Comparison of ENCODE assay signal across 9 cellular contexts in the genomic region with DNA sequence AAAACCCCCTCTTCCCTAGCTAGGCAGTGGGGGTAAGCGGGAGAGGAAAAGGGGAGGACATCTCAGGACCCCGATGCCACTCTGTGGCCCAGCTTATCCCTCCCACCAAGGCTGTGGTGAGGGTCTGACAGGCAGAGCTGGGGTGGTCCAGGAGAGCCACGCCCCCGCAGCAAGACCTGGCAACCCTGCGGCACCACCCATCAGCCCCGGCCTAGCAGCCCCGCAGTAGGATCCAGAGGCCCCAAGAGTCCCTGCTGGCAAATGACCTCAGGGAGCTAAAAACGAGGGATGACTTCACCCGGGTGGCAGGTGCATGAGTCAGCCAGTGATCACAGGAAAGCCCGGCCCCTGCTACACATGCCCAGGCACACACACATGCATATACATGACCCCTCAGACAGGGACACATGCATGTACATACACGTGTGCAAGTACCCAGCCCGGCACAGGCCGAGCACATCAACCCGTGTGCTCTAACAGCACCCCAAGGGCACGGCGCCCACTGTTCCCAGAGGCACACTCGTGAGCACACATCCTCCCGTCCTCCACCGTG. TPM values are rescaled to one million over a fixed set of nuclear protein-coding genes. Genes with fewer than 3 reads are reported as not detected.
DNase-seq lines count a peak whose midpoint lies in the region; ATAC-seq, FAIRE-seq and TF ChIP-seq lines count a peak whose summit lies in the region.
"Had no signal": no experiment of that assay in that cellular context is flagged by ENCODE, and none has a peak within 500 bp of the region (broad histone marks: within the 10 kb centered on the region; RNA-seq: fewer than 3 reads in every experiment).

No MANE protein-coding gene starts in this region.

- no peak overlapping the region for H3K4me3 Mint-ChIP-seq in astrocyte (ENCODE audit: unreplicated experiment)
- no peak overlapping the region for H3K4me3 Mint-ChIP-seq in activated T-helper 2 cell treated with anti-CD3 and anti-CD28 coated beads, Interferon-gamma antibody, Interleukin-2, Interleukin-4, amounts not matched to agents 10 μg/mL and 5 μg/mL and 100 μg/mL, durations not matched to agents 14 hours and 24 hours and 36 hours (ENCODE audit: low read depth)

- H3K79me2 ChIP-seq in astrocyte (ENCODE audit: insufficient read depth, low read length) = peaks cover 21% of the 10 kb centered on the region

- TF ChIP-seq CTCF in astrocyte (IDR thresholded peaks at IDR 0.05; ENCODE audit: insufficient read depth, low read depth, low read length) (no peak), omental fat pad (IDR thresholded peaks at IDR 0.05) (no peak)

- H3K27me3 Mint-ChIP-seq in astrocyte (ENCODE audit: low read depth, unreplicated experiment) = peaks cover 2% of the 10 kb centered on the region
- H3K27me3 Mint-ChIP-seq in activated T-helper 2 cell treated with anti-CD3 and anti-CD28 coated beads, Interferon-gamma antibody, Interleukin-2, Interleukin-4, amounts not matched to agents 10 μg/mL and 5 μg/mL and 100 μg/mL, durations not matched to agents 14 hours and 24 hours and 36 hours (ENCODE audit: low read depth) = peaks cover 4% of the 10 kb centered on the region

- peaks cover 2% of the 10 kb centered on the region for H3K36me3 Mint-ChIP-seq in astrocyte (ENCODE audit: low read depth, unreplicated experiment)
- no peaks in the 10 kb centered on the region for H3K36me3 Mint-ChIP-seq in activated T-helper 2 cell treated with anti-CD3 and anti-CD28 coated beads, Interferon-gamma antibody, Interleukin-2, Interleukin-4, amounts not matched to agents 10 μg/mL and 5 μg/mL and 100 μg/mL, durations not matched to agents 14 hours and 24 hours and 36 hours (ENCODE audit: low read depth)

- no peaks in the 10 kb centered on the region for H3K36me3 ChIP-seq in astrocyte (ENCODE audit: insufficient read depth, low read length)

- FAIRE-seq in astrocyte (lab: Jason Lieb, UNC) = no peak

- H3K27me3 ChIP-seq in astrocyte (ENCODE audit: insufficient read depth, low read length) = no peaks in the 10 kb centered on the region

- H3K27ac ChIP-seq in astrocyte (ENCODE audit: low read depth, low read length) = peak overlapping the region; percentile 40
- H3K27ac ChIP-seq: HL-60 had no signal

- intact Hi-C loops in activated T-helper 2 cell treated with anti-CD3 and anti-CD28 coated beads, Interferon-gamma antibody, Interleukin-2, Interleukin-4, amounts not matched to agents 10 μg/mL and 5 μg/mL and 100 μg/mL, durations not matched to agents 14 hours and 24 hours and 36 hours (cut with micrococcal nuclease) = no loop called here

- peaks cover 11% of the 10 kb centered on the region for H3K4me1 Mint-ChIP-seq in astrocyte (ENCODE audit: low read depth, unreplicated experiment)
- H3K4me1 Mint-ChIP-seq in activated T-helper 2 cell treated with anti-CD3 and anti-CD28 coated beads, Interferon-gamma antibody, Interleukin-2, Interleukin-4, amounts not matched to agents 10 μg/mL and 5 μg/mL and 100 μg/mL, durations not matched to agents 14 hours and 24 hours and 36 hours (ENCODE audit: low read depth) = no peaks in the 10 kb centered on the region

- peak overlapping the region; percentile 71 for H3K9ac ChIP-seq in astrocyte (ENCODE audit: low read length)

- peak overlapping the region; percentile 53 for H3K27ac Mint-ChIP-seq in astrocyte (ENCODE audit: unreplicated experiment)
- H3K27ac Mint-ChIP-seq in activated T-helper 2 cell treated with anti-CD3 and anti-CD28 coated beads, Interferon-gamma antibody, Interleukin-2, Interleukin-4, amounts not matched to agents 10 μg/mL and 5 μg/mL and 100 μg/mL, durations not matched to agents 14 hours and 24 hours and 36 hours = no peak overlapping the region

- no peak for ATAC-seq in omental fat pad (ENCODE audit: low FRiP score)
- ATAC-seq in HG03342 (IDR thresholded peaks at IDR 0.05; ENCODE audit: unreplicated experiment) = no peak
- no peak for ATAC-seq in GM18519 (IDR thresholded peaks at IDR 0.05; ENCODE audit: low FRiP score, unreplicated experiment)

- in situ Hi-C loops in ACHN (cut with HindIII; ENCODE audit: low pct_ligation_motif_present, low pct_unique_long_range_greater_than_20kb, low sequenced_read_pairs) = no loop called here

- H4K20me1 ChIP-seq in astrocyte (ENCODE audit: insufficient read depth, low read length) = peaks cover 30% of the 10 kb centered on the region

- H3K4me3 ChIP-seq in astrocyte (ENCODE audit: insufficient read depth, low read depth, low read length) = no peak overlapping the region

- DNase-seq in ACHN = peak; percentile 79
- DNase-seq in HT-29 (ENCODE audit: low spot score) = peak; percentile 87
- peak; percentile 68 for DNase-seq in astrocyte (ENCODE audit: low read depth)
- peak; percentile 90 for DNase-seq in islet precursor cell
- no peak for DNase-seq in omental fat pad (ENCODE audit: low spot score)
- DNase-seq in activated T-helper 2 cell treated with anti-CD3 and anti-CD28 coated beads, Interferon-gamma antibody, Interleukin-2, Interleukin-4, amounts not matched to agents 10 μg/mL and 5 μg/mL and 100 μg/mL, durations not matched to agents 14 hours and 24 hours and 36 hours (ENCODE audit: low spot score) = no peak

- peak overlapping the region; percentile 44 for H3K4me2 ChIP-seq in astrocyte (ENCODE audit: low read length)

- no peaks in the 10 kb centered on the region for H3K9me3 ChIP-seq in astrocyte (ENCODE audit: insufficient read depth, low read depth, low read length)

- no peak overlapping the region for H2AFZ ChIP-seq in astrocyte (ENCODE audit: low read depth, low read length)

- peaks cover 27% of the 10 kb centered on the region for H3K4me1 ChIP-seq in astrocyte (ENCODE audit: insufficient read depth, low read length)

- no peaks in the 10 kb centered on the region for H3K9me3 Mint-ChIP-seq in astrocyte (ENCODE audit: unreplicated experiment)
- H3K9me3 Mint-ChIP-seq in activated T-helper 2 cell treated with anti-CD3 and anti-CD28 coated beads, Interferon-gamma antibody, Interleukin-2, Interleukin-4, amounts not matched to agents 10 μg/mL and 5 μg/mL and 100 μg/mL, durations not matched to agents 14 hours and 24 hours and 36 hours = no peaks in the 10 kb centered on the region

RNA-seq across cellular contexts. Expression of a gene that starts 32.3 kb away (rescaled TPM):
- 211 and 219 TPM in 2 replicates for total RNA-seq in HT-29 (2014; rRNA removed; shearing (Covaris generic))
- total RNA-seq in astrocyte = 11.0 and 17.9 TPM in 2 replicates
- 10 to 100 TPM in 2 of 4 donors, 1 to 10 TPM in 2; 6.5 to 20.0 (median 9.3) TPM for total RNA-seq in omental fat pad
- total RNA-seq in activated T-helper 2 cell treated with anti-CD3 and anti-CD28 coated beads, Interferon-gamma antibody, Interleukin-2, Interleukin-4, amounts not matched to agents 10 μg/mL and 5 μg/mL and 100 μg/mL, durations not matched to agents 14 hours and 24 hours and 36 hours = 3.4 and 3.9 TPM in 2 replicates

RNA-seq across cellular contexts. Expression of a gene that starts 36.6 kb away (rescaled TPM):
- total RNA-seq in HT-29 (2014; rRNA removed; shearing (Covaris generic)) = 71.9 and 88.2 TPM in 2 replicates
- 28.0 TPM in 2 replicates for total RNA-seq in astrocyte
- 10 to 100 TPM; 35.3 to 48.4 (median 37.9) TPM for total RNA-seq in omental fat pad
- 27.4 and 30.0 TPM in 2 replicates for total RNA-seq in activated T-helper 2 cell treated with anti-CD3 and anti-CD28 coated beads, Interferon-gamma antibody, Interleukin-2, Interleukin-4, amounts not matched to agents 10 μg/mL and 5 μg/mL and 100 μg/mL, durations not matched to agents 14 hours and 24 hours and 36 hours

RNA-seq across cellular contexts. Expression of a gene that starts 42.7 kb away (rescaled TPM):
- 88.4 and 95.8 TPM in 2 replicates for total RNA-seq in HT-29 (2014; rRNA removed; shearing (Covaris generic))
- total RNA-seq in astrocyte (19.8 and 25.7 TPM in 2 replicates), omental fat pad (10 to 100 TPM; 10.1 to 24.4 (median 15.1) TPM)
- 19.9 and 20.9 TPM in 2 replicates for total RNA-seq in activated T-helper 2 cell treated with anti-CD3 and anti-CD28 coated beads, Interferon-gamma antibody, Interleukin-2, Interleukin-4, amounts not matched to agents 10 μg/mL and 5 μg/mL and 100 μg/mL, durations not matched to agents 14 hours and 24 hours and 36 hours

RNA-seq across cellular contexts. Expression of a gene that starts 42.7 kb away (rescaled TPM):
- 665 and 669 TPM in 2 replicates for total RNA-seq in HT-29 (2014; rRNA removed; shearing (Covaris generic))
- total RNA-seq in astrocyte (116 and 120 TPM in 2 replicates), omental fat pad (100 to 1,000 TPM; 166 to 214 (median 180) TPM)
- 93.4 and 95.6 TPM in 2 replicates for total RNA-seq in activated T-helper 2 cell treated with anti-CD3 and anti-CD28 coated beads, Interferon-gamma antibody, Interleukin-2, Interleukin-4, amounts not matched to agents 10 μg/mL and 5 μg/mL and 100 μg/mL, durations not matched to agents 14 hours and 24 hours and 36 hours

Comparison
In these comparisons a context has a peak if more than half of its experiments do, and no peak if none do; other contexts are left out.
1. DNase-seq: peak in ACHN (single experiment), HT-29 (single experiment), astrocyte (single experiment) and islet precursor cell (single experiment); none in omental fat pad (single experiment) and activated T-helper 2 cell treated with anti-CD3 and anti-CD28 coated beads, Interferon-gamma antibody, Interleukin-2, Interleukin-4, amounts not matched to agents 10 μg/mL and 5 μg/mL and 100 μg/mL, durations not matched to agents 14 hours and 24 hours and 36 hours (single experiment).
2. RNA of a gene that starts 32.3 kb away (total RNA-seq): 211 to 219 TPM in HT-29; 11.0 to 17.9 TPM in astrocyte, 6.5 to 20.0 TPM in omental fat pad and 3.4 to 3.9 TPM in activated T-helper 2 cell treated with anti-CD3 and anti-CD28 coated beads, Interferon-gamma antibody, Interleukin-2, Interleukin-4, amounts not matched to agents 10 μg/mL and 5 μg/mL and 100 μg/mL, durations not matched to agents 14 hours and 24 hours and 36 hours; every median in the first group is over 10 times any median in the second.